7 cellular contexts compared by ENCODE assay signal in genomic region chr12:750356-751191, GRCh38. TPM values are rescaled to one million over a fixed set of nuclear protein-coding genes. Genes with fewer than 3 reads are reported as not detected.
DNase-seq lines count a peak whose midpoint lies in the region; ATAC-seq and TF ChIP-seq lines count a peak whose summit lies in the region.

No MANE protein-coding gene starts in this region.

- CTCF ChIA-PET in PC-3 (lab: Charles Lee) = interaction anchor here (0.5 to 1.4 kb wide), 11 partner anchors 27 to 491 kb away, joined by 3 to 22 read pairs (median 3); no protein-coding TSS in a partner anchor

- no peak overlapping the region for H3K27ac Mint-ChIP-seq in GM23338
- peak overlapping the region; percentile 51 for H3K27ac Mint-ChIP-seq in stimulated activated memory B cell treated with anti-CD40 and anti-IgM and Interleukin-4, amounts not matched to agents 10 μg/mL and 1 μg/mL and 100 μg/mL, for 72 hours

- no peak for TF ChIP-seq CTCF in GM23338 (conservative IDR thresholded peaks at IDR 0.05; ENCODE audit: low read depth in 2 of 2)
- no peak for TF ChIP-seq CTCF in PC-3 (conservative IDR thresholded peaks at IDR 0.05; ENCODE audit: low read depth, low read length)
- no peak for TF ChIP-seq CTCF in gastroesophageal sphincter (IDR thresholded peaks at IDR 0.05)

- intact Hi-C loops in PC-3 (cut with micrococcal nuclease) = loop anchor here (1.0 to 10.0 kb wide), 3 partner anchors 174 to 194 kb away; partner anchors contain the start of gene RAD52

- H3F3A ChIP-seq in GM23338 (replicated peaks; ENCODE audit: low read depth) (no peaks in the 10 kb centered on the region), PC-3 (ENCODE audit: low read length, unreplicated experiment) (no peaks in the 10 kb centered on the region)

- TF ChIP-seq POLR2A in gastroesophageal sphincter (IDR thresholded peaks at IDR 0.05) = no peak

- no peak for TF ChIP-seq EP300 in gastroesophageal sphincter (IDR thresholded peaks at IDR 0.05)

- no TSS peak for BruUV-seq in PC-3 (replicated peaks; lab: Mats Ljungman, UMichigan)

- peaks cover 16% of the 10 kb centered on the region for H4K20me1 ChIP-seq in GM23338 (replicated peaks; ENCODE audit: insufficient read depth)
- peaks cover 20% of the 10 kb centered on the region for H4K20me1 ChIP-seq in PC-3 (ENCODE audit: low read length)

- H3K27ac ChIP-seq in GM23338 (ENCODE audit: low read depth) = peak overlapping the region; percentile 67
- H3K27ac ChIP-seq in PC-3 (ENCODE audit: low read length) = peak overlapping the region; percentile 2
- H3K27ac ChIP-seq in gastroesophageal sphincter = peak overlapping the region in 3 of 4 donors; percentile 96 to 99 (median 97)

- WGBS in gastroesophageal sphincter (ENCODE audit: low coverage in 1 of 2), 2 donors = 0 to 5% methylated on average over 6 to 7 of the region's 7 CpGs

- H3K4me1 ChIP-seq in GM23338 (ENCODE audit: insufficient read depth) (peaks cover 22% of the 10 kb centered on the region), PC-3 (ENCODE audit: insufficient read depth, low read length) (peaks cover 19% of the 10 kb centered on the region), gastroesophageal sphincter (peaks cover 0 to 21% (median 5%) of the 10 kb centered on the region in 3 donors)

- peak overlapping the region; percentile 58 for H3K4me3 ChIP-seq in GM23338
- H3K4me3 ChIP-seq in PC-3 (ENCODE audit: low read length) = peak overlapping the region; percentile 92
- peak overlapping the region; percentile 10 to 92 for H3K4me3 ChIP-seq in gastroesophageal sphincter

- H3K27me3 Mint-ChIP-seq in GM23338 (ENCODE audit: insufficient read depth, low read depth, poor library complexity) = no peaks in the 10 kb centered on the region
- H3K27me3 Mint-ChIP-seq in stimulated activated memory B cell treated with anti-CD40 and anti-IgM and Interleukin-4, amounts not matched to agents 10 μg/mL and 1 μg/mL and 100 μg/mL, for 72 hours = no peaks in the 10 kb centered on the region

- H3K9ac ChIP-seq in PC-3 (ENCODE audit: low read length) = peak overlapping the region; percentile 60

- peaks cover 15% of the 10 kb centered on the region for H3K36me3 Mint-ChIP-seq in GM23338 (ENCODE audit: low read depth)
- peaks cover 8% of the 10 kb centered on the region for H3K36me3 Mint-ChIP-seq in stimulated activated memory B cell treated with anti-CD40 and anti-IgM and Interleukin-4, amounts not matched to agents 10 μg/mL and 1 μg/mL and 100 μg/mL, for 72 hours

- H3K4me1 Mint-ChIP-seq in GM23338 = peaks cover 15% of the 10 kb centered on the region
- peaks cover 20% of the 10 kb centered on the region for H3K4me1 Mint-ChIP-seq in stimulated activated memory B cell treated with anti-CD40 and anti-IgM and Interleukin-4, amounts not matched to agents 10 μg/mL and 1 μg/mL and 100 μg/mL, for 72 hours

- peak overlapping the region; percentile 77 for H3K4me2 ChIP-seq in GM23338
- peak overlapping the region; percentile 85 for H3K4me2 ChIP-seq in PC-3 (ENCODE audit: low read length)

- H3K9me3 ChIP-seq in PC-3 (ENCODE audit: low read length) (no peaks in the 10 kb centered on the region), gastroesophageal sphincter (no peaks in the 10 kb centered on the region)

- H3K79me2 ChIP-seq in GM23338 (replicated peaks; ENCODE audit: insufficient read depth) (peaks cover 19% of the 10 kb centered on the region), PC-3 (ENCODE audit: low read length) (peaks cover 27% of the 10 kb centered on the region)

- H3K36me3 ChIP-seq in GM23338 (ENCODE audit: insufficient read depth) (no peaks in the 10 kb centered on the region), PC-3 (ENCODE audit: low read depth, low read length) (no peaks in the 10 kb centered on the region), gastroesophageal sphincter (no peaks in the 10 kb centered on the region)

- no peaks in the 10 kb centered on the region for H3K27me3 ChIP-seq in GM23338 (ENCODE audit: insufficient read depth)
- no peaks in the 10 kb centered on the region for H3K27me3 ChIP-seq in PC-3 (ENCODE audit: low read length)
- no peaks in the 10 kb centered on the region for H3K27me3 ChIP-seq in gastroesophageal sphincter

- no peaks in the 10 kb centered on the region for H3K9me2 ChIP-seq in GM23338 (ENCODE audit: insufficient read depth)
- no peaks in the 10 kb centered on the region for H3K9me2 ChIP-seq in PC-3 (replicated peaks; ENCODE audit: low read length)

- DNase-seq in GM23338 (ENCODE audit: low spot score) = no peak
- no peak for DNase-seq in PC-3
- DNase-seq in NCI-H2171 treated with DMSO at 0.1 percent for 48 hours (lab: John Stamatoyannopoulos, UW) = no peak
- DNase-seq in NCI-H128 (lab: John Stamatoyannopoulos, UW; ENCODE audit: unreplicated experiment) = no peak
- DNase-seq in activated T-cell treated with anti-CD3 and anti-CD28 coated beads, Interleukin-2, amount 50 U/mL, for 1 hour = no peak

- no peaks in the 10 kb centered on the region for H3K9me3 Mint-ChIP-seq in GM23338
- H3K9me3 Mint-ChIP-seq in stimulated activated memory B cell treated with anti-CD40 and anti-IgM and Interleukin-4, amounts not matched to agents 10 μg/mL and 1 μg/mL and 100 μg/mL, for 72 hours = no peaks in the 10 kb centered on the region

- ATAC-seq in GM23338 = no peak
- no peak for ATAC-seq in PC-3
- no peak for ATAC-seq in gastroesophageal sphincter
- no peak for ATAC-seq in stimulated activated memory B cell treated with anti-CD40 and anti-IgM and Interleukin-4, amounts not matched to agents 10 μg/mL and 1 μg/mL and 100 μg/mL, for 72 hours

- H3K4me3 Mint-ChIP-seq in GM23338 = no peak overlapping the region
- no peak overlapping the region for H3K4me3 Mint-ChIP-seq in stimulated activated memory B cell treated with anti-CD40 and anti-IgM and Interleukin-4, amounts not matched to agents 10 μg/mL and 1 μg/mL and 100 μg/mL, for 72 hours

- POLR2A ChIA-PET in PC-3 (lab: Charles Lee; ENCODE audit: unreplicated experiment) = interaction anchor here (0.6 to 0.7 kb wide), 3 partner anchors 69 to 597 kb away, joined by 3 to 22 read pairs (median 6); no protein-coding TSS in a partner anchor

- H2AFZ ChIP-seq in GM23338 = peak overlapping the region; percentile 4; the same call in 1 of the 2 replicates
- peak overlapping the region; percentile 82 for H2AFZ ChIP-seq in PC-3 (ENCODE audit: low read length)

TF ChIP-seq in GM23338, 12 proteins besides CTCF, POLR2A, EP300 and RAD21:
- TF ChIP-seq EZH2phosphoT487 (IDR thresholded peaks at IDR 0.05; ENCODE audit: unreplicated experiment) (no peak), ETS1 (IDR thresholded peaks at IDR 0.05) (no peak), ZNF114 (CRISPR knock-in tag; IDR thresholded peaks at IDR 0.05) (no peak), ZNF331 (CRISPR knock-in tag; IDR thresholded peaks at IDR 0.05; ENCODE audit: low read depth) (no peak)

RNA-seq across cellular contexts. Expression of gene WNK1, which starts 1.8 kb away (rescaled TPM):
- total RNA-seq in GM23338 (2014; rRNA removed; shearing (Covaris generic)) = 114 and 119 TPM in 2 replicates
- 74.9 and 86.8 TPM in 2 replicates for polyA plus RNA-seq in GM23338 (2016; fragmentation: Nextera tagmentation; extraction: Ambion mirVana)
- total RNA-seq in PC-3 (2014; rRNA removed) (44.5 and 69.3 TPM in 2 replicates), gastroesophageal sphincter (100 to 1,000 TPM; 109 to 245 (median 135) TPM)

Comparison
In these comparisons a context has a peak if more than half of its experiments do, and no peak if none do; other contexts are left out.
1. H3K27ac ChIP-seq: peak in every context shown above with its lines; median percentile 97 in gastroesophageal sphincter; 67 in GM23338; 2 in PC-3.